20 cellular contexts compared by ENCODE assay signal in genomic region chr3:48333346-48334245, GRCh38. TPM values are rescaled to one million over a fixed set of nuclear protein-coding genes. Genes with fewer than 3 reads are reported as not detected.
"Had no signal": no experiment of that assay in that cellular context is flagged by ENCODE, and none has a peak within 500 bp of the region (broad histone marks: within the 10 kb centered on the region; RNA-seq: fewer than 3 reads in every experiment).

Gene SPINK8, minus strand, starts transcription at chr3:48333661. Its CDS starts 5,320 bp downstream, at chr3:48328341.

RNA-seq across cellular contexts. Expression of gene SPINK8, which starts in this region (rescaled TPM):
- total RNA-seq: dermis blood vessel endothelial cell; esophagus squamous epithelium; heart right ventricle; kidney epithelial cell; left cardiac atrium; left lung; lower leg skin; lung microvascular endothelial cell; mesothelial cell of epicardium; mucosa of descending colon; natural killer cell treated with Interleukin-12 subunit alpha and Interleukin-12 subunit beta and Interleukin-15 and Interleukin-18, amount 100 ng/mL, for 72 hours; neural crest cell; osteoblast; progenitor cell of endocrine pancreas; right lobe of liver; smooth muscle cell; stomach; subcutaneous adipose tissue; temporal lobe; thyroid gland had no signal
- polyA plus RNA-seq: heart right ventricle, smooth muscle cell, stomach had no signal
